Comparison of ENCODE assay signal across 10 cellular contexts in genomic region chrX:151765026-151765425, GRCh38. TPM values are rescaled to one million over a fixed set of nuclear protein-coding genes. Genes with fewer than 3 reads are reported as not detected.
"Had no signal": no experiment of that assay in that cellular context is flagged by ENCODE, and none has a peak within 500 bp of the region (broad histone marks: within the 10 kb centered on the region; RNA-seq: fewer than 3 reads in every experiment).

No MANE protein-coding gene starts in this region.

- H3K4me3 Mint-ChIP-seq: IgD-negative memory B cell had no signal

- H3K4me3 ChIP-seq: GM23248 had no signal

- H3K27ac Mint-ChIP-seq: IgD-negative memory B cell had no signal

- H3K36me3 Mint-ChIP-seq: IgD-negative memory B cell had no signal

- H3K27ac ChIP-seq: GM23248, HL-60 had no signal

- ATAC-seq: HepG2 had no signal

- H3K9me3 Mint-ChIP-seq: IgD-negative memory B cell had no signal

- DNase-seq: GM23248, GOT3, H7, HCEC 1CT, KBM-7 had no signal

- H3K4me1 Mint-ChIP-seq: IgD-negative memory B cell had no signal

RNA-seq across cellular contexts. Expression of gene CNGA2, which starts 30.5 kb away (rescaled TPM):
- total RNA-seq: GM23248, H4, H7, HepG2, HT1080 had no signal

RNA-seq across cellular contexts. Expression of gene FATE1, which starts 49.2 kb away (rescaled TPM):
- total RNA-seq: GM23248, H4, H7, HepG2, HT1080 had no signal
